ENCODE assay signal across 8 cellular contexts in genomic region chr15:66851226-66852063, GRCh38.
DNase-seq lines count a peak whose midpoint lies in the region; ATAC-seq and TF ChIP-seq lines count a peak whose summit lies in the region.

No MANE protein-coding gene starts in this region.

- peak; percentile 94 to 99 (median 98) for TF ChIP-seq CTCF in heart right ventricle (IDR thresholded peaks at IDR 0.05)

- H3K4me3 Mint-ChIP-seq in activated naive CD8-positive, alpha-beta T cell treated with anti-CD3 and anti-CD28 coated beads for 36 hours = peak overlapping the region; percentile 25

- intact Hi-C loops in heart right ventricle (cut with DNase I) = loop anchor here (1.0 to 5.0 kb wide), 14 partner anchors 59 to 249 kb away; partner anchors contain the start of gene SMAD6 (in 3 of the 10)

- no peaks in the 10 kb centered on the region for H3K9me3 Mint-ChIP-seq in activated naive CD8-positive, alpha-beta T cell treated with anti-CD3 and anti-CD28 coated beads for 36 hours

- H3K27me3 Mint-ChIP-seq in activated naive CD8-positive, alpha-beta T cell treated with anti-CD3 and anti-CD28 coated beads for 36 hours = peaks cover 30% of the 10 kb centered on the region

- H3K36me3 Mint-ChIP-seq in activated naive CD8-positive, alpha-beta T cell treated with anti-CD3 and anti-CD28 coated beads for 36 hours = no peaks in the 10 kb centered on the region

- no peaks in the 10 kb centered on the region for H3K9me3 ChIP-seq in heart right ventricle

- H3K27ac Mint-ChIP-seq in activated naive CD8-positive, alpha-beta T cell treated with anti-CD3 and anti-CD28 coated beads for 36 hours = no peak overlapping the region

- no peaks in the 10 kb centered on the region for H3K36me3 ChIP-seq in heart right ventricle
- no peaks in the 10 kb centered on the region for H3K36me3 ChIP-seq in urinary bladder (ENCODE audit: insufficient read depth)

- DNase-seq in AG20443 (ENCODE audit: low spot score) (peak; percentile 92), NAMALWA (ENCODE audit: low spot score) (peak; percentile 85), SW 1271 (lab: John Stamatoyannopoulos, UW) (peak; percentile 62 to 82), heart right ventricle (peak; percentile 87 to 88), putamen (ENCODE audit: low spot score) (peak; percentile 47)
- DNase-seq in activated naive CD8-positive, alpha-beta T cell treated with anti-CD3 and anti-CD28 coated beads for 36 hours = peak; percentile 79

- H3K4me1 ChIP-seq in heart right ventricle (peaks cover 15 to 38% (median 33%) of the 10 kb centered on the region in 9 donors), urinary bladder (ENCODE audit: insufficient read depth) (no peaks in the 10 kb centered on the region)

- H3K27ac ChIP-seq in heart right ventricle (peak overlapping the region in 8 of 10 donors; percentile 72 to 92 (median 79)), urinary bladder (ENCODE audit: low read depth) (peak overlapping the region; percentile 26)

- H3K4me3 ChIP-seq in heart right ventricle (peak overlapping the region in 3 of 10 donors; percentile 10 to 23 (median 12)), urinary bladder (ENCODE audit: low read depth, low read length) (no peak overlapping the region)

- WGBS in heart right ventricle, 2 donors = 17 to 18% methylated on average over 29 of the region's 29 CpGs
- 8% methylated on average over 29 of the region's 29 CpGs for WGBS in urinary bladder

- peak; percentile 87 for ATAC-seq in GM19467 (IDR thresholded peaks at IDR 0.05; ENCODE audit: unreplicated experiment)
- peak; percentile 86 to 94 (median 90) for ATAC-seq in heart right ventricle

- H3K27me3 ChIP-seq in heart right ventricle = no peaks in the 10 kb centered on the region

- H3K4me1 Mint-ChIP-seq in activated naive CD8-positive, alpha-beta T cell treated with anti-CD3 and anti-CD28 coated beads for 36 hours = peaks cover 4% of the 10 kb centered on the region
